ENCODE assay signal across 39 cellular contexts in the genomic region with DNA sequence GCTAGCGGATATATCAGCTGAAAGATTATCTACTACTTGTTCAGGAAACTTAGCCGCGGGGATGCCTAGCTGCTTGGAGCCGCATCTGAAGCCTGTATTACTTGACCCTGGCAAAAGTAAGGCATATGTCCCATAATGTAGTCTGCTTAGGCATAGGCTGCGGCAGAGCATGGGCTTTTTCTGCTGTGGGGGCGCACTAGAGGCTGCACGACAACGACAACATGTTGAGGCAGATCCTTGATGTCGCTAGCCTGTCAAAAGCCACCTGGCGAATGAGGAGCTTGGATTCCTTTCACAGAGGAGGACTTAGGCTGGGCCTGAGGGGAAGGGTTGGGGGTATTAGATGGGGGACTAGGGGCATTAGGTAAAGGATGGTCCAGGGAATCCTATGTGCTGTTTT. TPM values are rescaled to one million over a fixed set of nuclear protein-coding genes. Genes with fewer than 3 reads are reported as not detected.
DNase-seq lines count a peak whose midpoint lies in the region; ATAC-seq and TF ChIP-seq lines count a peak whose summit lies in the region.
"Had no signal": no experiment of that assay in that cellular context is flagged by ENCODE, and none has a peak within 500 bp of the region (broad histone marks: within the 10 kb centered on the region; RNA-seq: fewer than 3 reads in every experiment).

No MANE protein-coding gene starts in this region.

- POLR2A ChIA-PET in activated CD8-positive, alpha-beta T cell treated with anti-CD3 and anti-CD28 coated beads for 36 hours (lab: Charles Lee), result no interaction called here
- POLR2A ChIA-PET in activated CD8-positive, alpha-beta T cell treated with anti-CD3 and anti-CD28 coated beads, Interleukin-2, amount 10 ng/mL, durations not matched to agents 7 days and 5 days (lab: Charles Lee), result no interaction called here
- POLR2A ChIA-PET in IMR-90 (lab: Charles Lee; ENCODE audit: unreplicated experiment), result no interaction called here

- H3K9me3 ChIP-seq in IMR-90 (ENCODE audit: control insufficient read depth, insufficient read depth, low read length), result no peaks in the 10 kb centered on the region
- H3K9me3 ChIP-seq: Caco-2, ovary, upper lobe of right lung had no signal

- BruUV-seq in IMR-90 (replicated peaks; lab: Mats Ljungman, UMichigan), result no TSS peak

- H3K9ac ChIP-seq in IMR-90 (ENCODE audit: low read depth, low read length), result no peak overlapping the region

- peak overlapping the region; percentile 32 for H2AFZ ChIP-seq in IMR-90 (replicated peaks; ENCODE audit: low read length, poor library complexity)
- H2AFZ ChIP-seq: hepatocyte had no signal

- H3K27me3 ChIP-seq in IMR-90 (ENCODE audit: control insufficient read depth, insufficient read depth, low read length), result peaks cover 7% of the 10 kb centered on the region
- H3K27me3 ChIP-seq: hepatocyte, ovary, suprapubic skin, upper lobe of right lung had no signal

- H3K56ac ChIP-seq in IMR-90 (ENCODE audit: extremely low read depth, insufficient read depth, low read length), result no peak overlapping the region

- H3K14ac ChIP-seq in IMR-90 (replicated peaks; ENCODE audit: low read depth, low read length), result no peak overlapping the region

- no peak overlapping the region for H3K4me2 ChIP-seq in IMR-90 (ENCODE audit: low read depth, low read length)

- H2BK5ac ChIP-seq in IMR-90 (ENCODE audit: low read depth, low read length, poor library complexity, severe bottlenecking), result no peak overlapping the region

- no peak overlapping the region for H3K4ac ChIP-seq in IMR-90 (ENCODE audit: low read depth, low read length)

- H3K18ac ChIP-seq in IMR-90 (ENCODE audit: low read depth, low read length), result no peak overlapping the region

- 49% methylated on average over 4 of the region's 10 CpGs; no CpG with 5 or more reads in 1 of the 2 experiments for WGBS in IMR-90 (ENCODE audit: extremely low coverage in 2 of 2, insufficient read length in 1 of 2), 2 experiments

- no peak overlapping the region for H2BK15ac ChIP-seq in IMR-90 (ENCODE audit: low read depth, low read length)

- H2AK9ac ChIP-seq in IMR-90 (replicated peaks; ENCODE audit: low read depth, low read length, poor library complexity), result no peak overlapping the region

- H2AK5ac ChIP-seq in IMR-90 (ENCODE audit: low read depth, low read length), result no peak overlapping the region

- no peaks in the 10 kb centered on the region for H3K36me3 ChIP-seq in IMR-90 (ENCODE audit: control insufficient read depth, insufficient read depth, low read length)
- H3K36me3 ChIP-seq: ovary, suprapubic skin, upper lobe of right lung had no signal

- dilution Hi-C loops in IMR-90 (cut with HindIII; ENCODE audit: low sequenced_read_pairs, unreplicated experiment), result no loop called here

- H2BK20ac ChIP-seq in IMR-90 (ENCODE audit: low read depth, low read length), result no peak overlapping the region

- no peak overlapping the region for H3K27ac ChIP-seq in IMR-90 (ENCODE audit: insufficient read depth, low read length)
- H3K27ac ChIP-seq: C4-2B, epithelial cell of prostate, hepatocyte, ovary, skin epidermis, suprapubic skin, upper lobe of right lung had no signal

- no peak overlapping the region for H2BK120ac ChIP-seq in IMR-90 (ENCODE audit: low read depth, low read length)

- H3K27me3 Mint-ChIP-seq in activated CD8-positive, alpha-beta T cell treated with anti-CD3 and anti-CD28 coated beads for 36 hours, result peaks cover 22% of the 10 kb centered on the region
- H3K27me3 Mint-ChIP-seq in activated CD8-positive, alpha-beta T cell treated with anti-CD3 and anti-CD28 coated beads, Interleukin-2, amount 10 ng/mL, durations not matched to agents 7 days and 5 days (ENCODE audit: low read depth), result peaks cover 25% of the 10 kb centered on the region
- H3K27me3 Mint-ChIP-seq in stimulated activated naive B cell treated with anti-CD40 and anti-IgM and Interleukin-4, amounts not matched to agents 10 μg/mL and 1 μg/mL and 100 μg/mL, for 72 hours, result peaks cover 17 to 37% of the 10 kb centered on the region in 2 donors

- TF ChIP-seq RAD21 in IMR-90 (IDR thresholded peaks at IDR 0.05; ENCODE audit: low read length), result no peak

- ATAC-seq in activated CD8-positive, alpha-beta T cell treated with anti-CD3 and anti-CD28 coated beads for 36 hours, result no peak
- ATAC-seq in activated CD8-positive, alpha-beta T cell treated with anti-CD3 and anti-CD28 coated beads, Interleukin-2, amount 10 ng/mL, durations not matched to agents 7 days and 5 days, result no peak
- ATAC-seq in IMR-90 (ENCODE audit: low read depth) (no peak), HG02981 (IDR thresholded peaks at IDR 0.05; ENCODE audit: unreplicated experiment) (no peak), GM18858 (IDR thresholded peaks at IDR 0.05; ENCODE audit: unreplicated experiment) (no peak), HG02870 (IDR thresholded peaks at IDR 0.05; ENCODE audit: unreplicated experiment) (no peak)
- ATAC-seq in stimulated activated naive B cell treated with anti-CD40 and anti-IgM and Interleukin-4, amounts not matched to agents 10 μg/mL and 1 μg/mL and 100 μg/mL, for 72 hours (replicated peaks), result no peak
- ATAC-seq: left colon had no signal

- peak; percentile 7 for DNase-seq in activated CD8-positive, alpha-beta T cell treated with anti-CD3 and anti-CD28 coated beads for 36 hours
- no peak for DNase-seq in activated CD8-positive, alpha-beta T cell treated with anti-CD3 and anti-CD28 coated beads, Interleukin-2, amount 10 ng/mL, durations not matched to agents 7 days and 5 days
- DNase-seq in IMR-90 (no peak), ecto neural progenitor cell (ENCODE audit: low spot score) (peak; percentile 50)
- no peak for DNase-seq in stimulated activated naive B cell treated with anti-CD40 and anti-IgM and Interleukin-4, amounts not matched to agents 10 μg/mL and 1 μg/mL and 100 μg/mL, for 72 hours
- DNase-seq: activated CD4-positive, alpha-beta T cell treated with anti-CD3 and anti-CD28 coated beads for 4 hours; activated effector memory CD4-positive, alpha-beta T cell treated with anti-CD3 and anti-CD28 coated beads, Interleukin-2, amount 50 U/mL, for 16 hours; activated naive CD8-positive, alpha-beta T cell treated with anti-CD3 and anti-CD28 coated beads, Interleukin-2, amount 10 ng/mL, durations not matched to agents 7 days and 5 days; activated T-cell treated with anti-CD3 and anti-CD28 coated beads, Interleukin-2, amount 50 U/mL, for 1 hour; aorta; Caco-2; effector CD4-positive, alpha-beta T cell; GDM1; HCEC 1CT; immature natural killer cell; left colon; NCI-H1105; NCI-H1930; NCI-H2171 treated with DMSO at 0.1 percent for 48 hours; NCI-H510A treated with DMSO at 0.1 percent for 48 hours; ovary; SHP77; stimulated activated naive CD4-positive, alpha-beta T cell; upper lobe of right lung had no signal

- no peak overlapping the region for H3K4me3 ChIP-seq in IMR-90 (ENCODE audit: insufficient read depth, low read depth, low read length)
- H3K4me3 ChIP-seq: hepatocyte, ovary, suprapubic skin, upper lobe of right lung had no signal

- in situ Hi-C loops in IMR-90 (cut with MboI; ENCODE audit: low sequenced_read_pairs), result no loop called here

- CTCF ChIA-PET in activated CD8-positive, alpha-beta T cell treated with anti-CD3 and anti-CD28 coated beads for 36 hours (lab: Charles Lee), result interaction anchor here (0.6 to 1.4 kb wide), 6 partner anchors 8 to 336 kb away, joined by 3 to 5 read pairs (median 3); a partner anchor contains a TSS
- CTCF ChIA-PET in activated CD8-positive, alpha-beta T cell treated with anti-CD3 and anti-CD28 coated beads, Interleukin-2, amount 10 ng/mL, durations not matched to agents 7 days and 5 days (lab: Charles Lee), result interaction anchor here (1.5 to 1.6 kb wide), 2 partner anchors 207 to 331 kb away, joined by 8 to 12 read pairs; no protein-coding TSS in a partner anchor
- CTCF ChIA-PET in IMR-90 (lab: Yijun Ruan, JAX), result no interaction called here

- no peaks in the 10 kb centered on the region for H3K9me1 ChIP-seq in IMR-90 (ENCODE audit: insufficient read depth, low read length)

- no peaks in the 10 kb centered on the region for H3K36me3 Mint-ChIP-seq in activated CD8-positive, alpha-beta T cell treated with anti-CD3 and anti-CD28 coated beads for 36 hours (ENCODE audit: low read depth)
- H3K36me3 Mint-ChIP-seq in activated CD8-positive, alpha-beta T cell treated with anti-CD3 and anti-CD28 coated beads, Interleukin-2, amount 10 ng/mL, durations not matched to agents 7 days and 5 days (ENCODE audit: low read depth), result no peaks in the 10 kb centered on the region
- peaks cover 3% of the 10 kb centered on the region in 2 donors for H3K36me3 Mint-ChIP-seq in stimulated activated naive B cell treated with anti-CD40 and anti-IgM and Interleukin-4, amounts not matched to agents 10 μg/mL and 1 μg/mL and 100 μg/mL, for 72 hours
- H3K36me3 Mint-ChIP-seq: activated naive CD8-positive, alpha-beta T cell treated with anti-CD3 and anti-CD28 coated beads, Interleukin-2, amount 10 ng/mL, durations not matched to agents 7 days and 5 days; immature natural killer cell had no signal

- no peaks in the 10 kb centered on the region for H3K4me1 ChIP-seq in IMR-90 (ENCODE audit: control insufficient read depth, insufficient read depth, low read length)
- H3K4me1 ChIP-seq: Caco-2, upper lobe of right lung had no signal

- H3K23ac ChIP-seq in IMR-90 (ENCODE audit: low read depth, low read length), result no peak overlapping the region

- peaks cover 6% of the 10 kb centered on the region for H3K4me1 Mint-ChIP-seq in activated CD8-positive, alpha-beta T cell treated with anti-CD3 and anti-CD28 coated beads for 36 hours (ENCODE audit: low read depth)
- peaks cover 12% of the 10 kb centered on the region for H3K4me1 Mint-ChIP-seq in activated CD8-positive, alpha-beta T cell treated with anti-CD3 and anti-CD28 coated beads, Interleukin-2, amount 10 ng/mL, durations not matched to agents 7 days and 5 days (ENCODE audit: low read depth)
- H3K4me1 Mint-ChIP-seq in stimulated activated naive B cell treated with anti-CD40 and anti-IgM and Interleukin-4, amounts not matched to agents 10 μg/mL and 1 μg/mL and 100 μg/mL, for 72 hours, result peaks cover 8 to 15% of the 10 kb centered on the region in 2 donors

- no peak for TF ChIP-seq CTCF in activated CD8-positive, alpha-beta T cell treated with anti-CD3 and anti-CD28 coated beads for 36 hours (IDR thresholded peaks at IDR 0.05)
- no peak for TF ChIP-seq CTCF in IMR-90 (conservative IDR thresholded peaks at IDR 0.05; ENCODE audit: low read depth, low read length)

- H4K5ac ChIP-seq in IMR-90 (ENCODE audit: low read depth, low read length), result no peak overlapping the region

- peaks cover 10% of the 10 kb centered on the region for H3K9me3 Mint-ChIP-seq in activated CD8-positive, alpha-beta T cell treated with anti-CD3 and anti-CD28 coated beads for 36 hours
- no peaks in the 10 kb centered on the region for H3K9me3 Mint-ChIP-seq in activated CD8-positive, alpha-beta T cell treated with anti-CD3 and anti-CD28 coated beads, Interleukin-2, amount 10 ng/mL, durations not matched to agents 7 days and 5 days (ENCODE audit: insufficient read depth)
- H3K9me3 Mint-ChIP-seq in stimulated activated naive B cell treated with anti-CD40 and anti-IgM and Interleukin-4, amounts not matched to agents 10 μg/mL and 1 μg/mL and 100 μg/mL, for 72 hours, result peaks cover 6 to 9% of the 10 kb centered on the region in 2 donors
- H3K9me3 Mint-ChIP-seq: activated naive CD8-positive, alpha-beta T cell treated with anti-CD3 and anti-CD28 coated beads, Interleukin-2, amount 10 ng/mL, durations not matched to agents 7 days and 5 days; nephron; T-helper 2 cell treated with Interferon-gamma antibody and Interleukin-4, amounts not matched to agents 5 μg/mL and 100 μg/mL, for 36 hours had no signal

- no peak overlapping the region for H3K4me3 Mint-ChIP-seq in activated CD8-positive, alpha-beta T cell treated with anti-CD3 and anti-CD28 coated beads for 36 hours
- no peak overlapping the region for H3K4me3 Mint-ChIP-seq in activated CD8-positive, alpha-beta T cell treated with anti-CD3 and anti-CD28 coated beads, Interleukin-2, amount 10 ng/mL, durations not matched to agents 7 days and 5 days
- H3K4me3 Mint-ChIP-seq in stimulated activated naive B cell treated with anti-CD40 and anti-IgM and Interleukin-4, amounts not matched to agents 10 μg/mL and 1 μg/mL and 100 μg/mL, for 72 hours, result peak overlapping the region; percentile 11 to 22

- H4K91ac ChIP-seq in IMR-90 (ENCODE audit: insufficient read depth, low read depth, low read length), result no peak overlapping the region

- no peaks in the 10 kb centered on the region for H3K79me1 ChIP-seq in IMR-90 (ENCODE audit: low read depth in 1 of 2, low read length in 2 of 2)

- no peak overlapping the region for H3K27ac Mint-ChIP-seq in activated CD8-positive, alpha-beta T cell treated with anti-CD3 and anti-CD28 coated beads for 36 hours
- no peak overlapping the region for H3K27ac Mint-ChIP-seq in activated CD8-positive, alpha-beta T cell treated with anti-CD3 and anti-CD28 coated beads, Interleukin-2, amount 10 ng/mL, durations not matched to agents 7 days and 5 days
- H3K27ac Mint-ChIP-seq in stimulated activated naive B cell treated with anti-CD40 and anti-IgM and Interleukin-4, amounts not matched to agents 10 μg/mL and 1 μg/mL and 100 μg/mL, for 72 hours, result no peak overlapping the region
- H3K27ac Mint-ChIP-seq: activated naive CD8-positive, alpha-beta T cell treated with anti-CD3 and anti-CD28 coated beads, Interleukin-2, amount 10 ng/mL, durations not matched to agents 7 days and 5 days; immature natural killer cell; nephron; T-helper 2 cell treated with Interferon-gamma antibody and Interleukin-4, amounts not matched to agents 5 μg/mL and 100 μg/mL, for 36 hours had no signal

- intact Hi-C loops in activated CD8-positive, alpha-beta T cell treated with anti-CD3 and anti-CD28 coated beads for 36 hours (cut with micrococcal nuclease), result loop anchor here (5.0 to 10.0 kb wide), 2 partner anchors 115 to 683 kb away; no protein-coding TSS in a partner anchor
- intact Hi-C loops in IMR-90 (cut with micrococcal nuclease), result loop anchor here (5.0 to 10.0 kb wide), 3 partner anchors 555 to 1623 kb away; no protein-coding TSS in a partner anchor

- TF ChIP-seq POLR2A in IMR-90 (IDR thresholded peaks at IDR 0.05; ENCODE audit: low read depth, low read length), result no peak

- no peaks in the 10 kb centered on the region for H4K20me1 ChIP-seq in IMR-90 (ENCODE audit: insufficient read depth, low read length)

- no peak overlapping the region for H4K8ac ChIP-seq in IMR-90 (ENCODE audit: low read depth in 2 of 2, low read length in 2 of 2)

RNA-seq across cellular contexts. Expression of a gene that starts 1.1 kb away (rescaled TPM):
- total RNA-seq in activated CD8-positive, alpha-beta T cell treated with anti-CD3 and anti-CD28 coated beads for 36 hours, result not detected
- total RNA-seq in activated CD8-positive, alpha-beta T cell treated with anti-CD3 and anti-CD28 coated beads, Interleukin-2, amount 10 ng/mL, durations not matched to agents 7 days and 5 days, result not detected
- not detected in 2 replicates for total RNA-seq in IMR-90 (2012; rRNA removed)
- polyA plus RNA-seq in IMR-90 (2012; rRNA removed), result not detected in 2 replicates
- polyA plus RNA-seq in IMR-90 (2012; cell fraction: cytosol; rRNA removed), result not detected in 2 replicates
- not detected in 2 replicates for polyA plus RNA-seq in IMR-90 (2012; cell fraction: nucleus; rRNA removed; ENCODE audit: low replicate concordance)
- total RNA-seq: A172; activated CD8-positive, alpha-beta memory T cell treated with anti-CD3 and anti-CD28 coated beads for 36 hours; activated naive CD8-positive, alpha-beta T cell treated with anti-CD3 and anti-CD28 coated beads, Interleukin-2, amount 10 ng/mL, durations not matched to agents 7 days and 5 days; aorta; Caco-2; hepatocyte; HT-29; left colon; M059J; ovary; renal cortical epithelial cell; suprapubic skin; upper lobe of right lung had no signal
- polyA plus RNA-seq: hepatocyte, immature natural killer cell, ovary had no signal

RNA-seq across cellular contexts. Expression of a gene that starts 16.5 kb away (rescaled TPM):
- not detected for total RNA-seq in activated CD8-positive, alpha-beta T cell treated with anti-CD3 and anti-CD28 coated beads for 36 hours
- not detected for total RNA-seq in activated CD8-positive, alpha-beta T cell treated with anti-CD3 and anti-CD28 coated beads, Interleukin-2, amount 10 ng/mL, durations not matched to agents 7 days and 5 days
- not detected in 2 replicates for total RNA-seq in IMR-90 (2012; rRNA removed)
- not detected in 2 replicates for polyA plus RNA-seq in IMR-90 (2012; rRNA removed)
- not detected in 2 replicates for polyA plus RNA-seq in IMR-90 (2012; cell fraction: cytosol; rRNA removed)
- not detected in 2 replicates for polyA plus RNA-seq in IMR-90 (2012; cell fraction: nucleus; rRNA removed; ENCODE audit: low replicate concordance)
- total RNA-seq: A172; activated CD8-positive, alpha-beta memory T cell treated with anti-CD3 and anti-CD28 coated beads for 36 hours; activated naive CD8-positive, alpha-beta T cell treated with anti-CD3 and anti-CD28 coated beads, Interleukin-2, amount 10 ng/mL, durations not matched to agents 7 days and 5 days; aorta; Caco-2; hepatocyte; HT-29; left colon; M059J; renal cortical epithelial cell; suprapubic skin; upper lobe of right lung had no signal
- polyA plus RNA-seq: aorta, hepatocyte, immature natural killer cell, ovary had no signal

RNA-seq across cellular contexts. Expression of a gene that starts 24.4 kb away (rescaled TPM):
- not detected for total RNA-seq in activated CD8-positive, alpha-beta T cell treated with anti-CD3 and anti-CD28 coated beads for 36 hours
- total RNA-seq in activated CD8-positive, alpha-beta T cell treated with anti-CD3 and anti-CD28 coated beads, Interleukin-2, amount 10 ng/mL, durations not matched to agents 7 days and 5 days, result not detected
- total RNA-seq in IMR-90 (2012; rRNA removed), result not detected in 2 replicates
- polyA plus RNA-seq in IMR-90 (2012; rRNA removed), result not detected in 2 replicates
- polyA plus RNA-seq in IMR-90 (2012; cell fraction: cytosol; rRNA removed), result not detected in 2 replicates
- not detected in 2 replicates for polyA plus RNA-seq in IMR-90 (2012; cell fraction: nucleus; rRNA removed; ENCODE audit: low replicate concordance)
- total RNA-seq: A172; activated CD8-positive, alpha-beta memory T cell treated with anti-CD3 and anti-CD28 coated beads for 36 hours; activated naive CD8-positive, alpha-beta T cell treated with anti-CD3 and anti-CD28 coated beads, Interleukin-2, amount 10 ng/mL, durations not matched to agents 7 days and 5 days; aorta; Caco-2; hepatocyte; HT-29; left colon; M059J; renal cortical epithelial cell; suprapubic skin; upper lobe of right lung had no signal
- polyA plus RNA-seq: aorta, hepatocyte, immature natural killer cell, ovary had no signal

RNA-seq across cellular contexts. Expression of a gene that starts 34.1 kb away (rescaled TPM):
- not detected for total RNA-seq in activated CD8-positive, alpha-beta T cell treated with anti-CD3 and anti-CD28 coated beads for 36 hours
- total RNA-seq in activated CD8-positive, alpha-beta T cell treated with anti-CD3 and anti-CD28 coated beads, Interleukin-2, amount 10 ng/mL, durations not matched to agents 7 days and 5 days, result not detected
- total RNA-seq in IMR-90 (2012; rRNA removed), result not detected in 2 replicates
- polyA plus RNA-seq in IMR-90 (2012; rRNA removed), result not detected in 2 replicates
- not detected in 2 replicates for polyA plus RNA-seq in IMR-90 (2012; cell fraction: cytosol; rRNA removed)
- polyA plus RNA-seq in IMR-90 (2012; cell fraction: nucleus; rRNA removed; ENCODE audit: low replicate concordance), result not detected in 2 replicates
- total RNA-seq: A172; activated CD8-positive, alpha-beta memory T cell treated with anti-CD3 and anti-CD28 coated beads for 36 hours; activated naive CD8-positive, alpha-beta T cell treated with anti-CD3 and anti-CD28 coated beads, Interleukin-2, amount 10 ng/mL, durations not matched to agents 7 days and 5 days; aorta; Caco-2; hepatocyte; HT-29; left colon; M059J; ovary; renal cortical epithelial cell; suprapubic skin; upper lobe of right lung had no signal
- polyA plus RNA-seq: aorta, hepatocyte, immature natural killer cell, ovary had no signal

RNA-seq across cellular contexts. Expression of a gene that starts 49.9 kb away (rescaled TPM):
- total RNA-seq in activated CD8-positive, alpha-beta T cell treated with anti-CD3 and anti-CD28 coated beads for 36 hours, result not detected
- not detected for total RNA-seq in activated CD8-positive, alpha-beta T cell treated with anti-CD3 and anti-CD28 coated beads, Interleukin-2, amount 10 ng/mL, durations not matched to agents 7 days and 5 days
- not detected in 2 replicates for total RNA-seq in IMR-90 (2012; rRNA removed)
- polyA plus RNA-seq in IMR-90 (2012; rRNA removed), result not detected in 2 replicates
- polyA plus RNA-seq in IMR-90 (2012; cell fraction: cytosol; rRNA removed), result not detected in 2 replicates
- not detected in 2 replicates for polyA plus RNA-seq in IMR-90 (2012; cell fraction: nucleus; rRNA removed; ENCODE audit: low replicate concordance)
- total RNA-seq: A172; activated CD8-positive, alpha-beta memory T cell treated with anti-CD3 and anti-CD28 coated beads for 36 hours; activated naive CD8-positive, alpha-beta T cell treated with anti-CD3 and anti-CD28 coated beads, Interleukin-2, amount 10 ng/mL, durations not matched to agents 7 days and 5 days; aorta; Caco-2; hepatocyte; HT-29; left colon; M059J; ovary; renal cortical epithelial cell; suprapubic skin; upper lobe of right lung had no signal
- polyA plus RNA-seq: aorta, hepatocyte, immature natural killer cell, ovary had no signal

Comparison
In these comparisons a context has a peak if more than half of its experiments do, and no peak if none do; other contexts are left out.
1. DNase-seq: peak in activated CD8-positive, alpha-beta T cell treated with anti-CD3 and anti-CD28 coated beads for 36 hours (single experiment) and ecto neural progenitor cell (single experiment); none in activated CD8-positive, alpha-beta T cell treated with anti-CD3 and anti-CD28 coated beads, Interleukin-2, amount 10 ng/mL, durations not matched to agents 7 days and 5 days (single experiment), IMR-90 (single experiment) and stimulated activated naive B cell treated with anti-CD40 and anti-IgM and Interleukin-4, amounts not matched to agents 10 μg/mL and 1 μg/mL and 100 μg/mL, for 72 hours (single experiment).
2. H3K4me3 Mint-ChIP-seq: peak in stimulated activated naive B cell treated with anti-CD40 and anti-IgM and Interleukin-4, amounts not matched to agents 10 μg/mL and 1 μg/mL and 100 μg/mL, for 72 hours (2 of 2); none in activated CD8-positive, alpha-beta T cell treated with anti-CD3 and anti-CD28 coated beads for 36 hours (single experiment) and activated CD8-positive, alpha-beta T cell treated with anti-CD3 and anti-CD28 coated beads, Interleukin-2, amount 10 ng/mL, durations not matched to agents 7 days and 5 days (single experiment).